1 cellular context compared by ENCODE assay signal in the genomic region with DNA sequence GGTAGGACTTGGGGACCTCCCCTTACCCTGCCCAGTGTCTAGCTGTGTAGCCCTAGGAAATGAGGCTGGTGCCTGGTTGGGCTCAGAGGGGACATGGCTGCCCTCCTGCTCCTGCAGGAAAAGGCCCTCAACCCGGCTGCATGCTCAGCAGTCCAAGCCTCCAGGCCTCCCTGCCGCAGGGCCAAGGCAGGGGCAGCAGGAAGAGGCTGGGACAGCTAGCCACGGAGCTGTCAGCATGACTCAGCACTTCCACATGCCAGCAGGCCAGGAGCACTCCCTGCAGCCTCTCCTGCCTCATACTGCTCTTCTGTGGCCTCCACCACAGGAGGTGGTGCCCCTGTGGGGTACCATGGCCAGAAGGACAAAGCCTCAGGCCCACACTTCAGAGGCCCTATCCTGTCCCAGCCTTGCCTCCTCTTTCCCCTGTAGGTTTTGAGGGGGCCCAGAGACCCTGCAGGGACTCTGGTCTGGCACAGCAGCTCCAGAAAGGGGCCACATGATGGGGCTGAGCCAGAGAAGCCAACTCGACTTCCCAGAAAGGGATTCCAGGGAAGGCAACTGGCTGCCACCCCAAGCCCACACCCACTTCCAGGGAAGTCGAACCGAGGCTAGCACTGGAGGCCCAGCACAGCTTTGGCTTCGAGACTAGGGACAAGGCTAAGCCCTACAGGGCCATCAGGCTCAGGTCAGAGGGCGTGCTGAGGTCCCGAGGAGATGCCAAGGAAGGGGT.
A peak's percentile ranks its signal among the peaks of the same experiment; 100 is the strongest.
TF ChIP-seq lines count a peak whose summit lies in the region.

No MANE protein-coding gene starts in this region.

TF ChIP-seq in HepG2, 621 proteins besides CTCF, POLR2A, EP300 and RAD21 (continued from another document and continues in another):
- TF ChIP-seq SIX1 (CRISPR knock-in tag; IDR thresholded peaks at IDR 0.05; ENCODE audit: borderline replicate concordance) (no peak), MED1 (CRISPR knock-in tag; IDR thresholded peaks at IDR 0.05) (peak; percentile 76), XRCC5 (optimal IDR thresholded peaks at IDR 0.05; ENCODE audit: low read length) (no peak), ZNF317 (CRISPR knock-in tag; IDR thresholded peaks at IDR 0.05) (no peak), FIP1L1 (IDR thresholded peaks at IDR 0.05; ENCODE audit: borderline replicate concordance, insufficient read depth, low read depth, low read length) (no peak), ZNF143 (CRISPR knock-in tag; IDR thresholded peaks at IDR 0.05) (no peak), YEATS2 (CRISPR knock-in tag; IDR thresholded peaks at IDR 0.05; ENCODE audit: borderline replicate concordance) (0 out of 2 replicates have a peak, but pooled peaks have one; percentile 25), ZFP36 (IDR thresholded peaks at IDR 0.05; ENCODE audit: borderline replicate concordance, low read depth, low read length, partially characterized antibody) (no peak), ARNT (IDR thresholded peaks at IDR 0.05) (no peak), FOSL2 (CRISPR knock-in tag; IDR thresholded peaks at IDR 0.05) (peak; percentile 81), ZNF234 (CRISPR knock-in tag; conservative IDR thresholded peaks at IDR 0.05) (no peak), GATAD1 (CRISPR knock-in tag; IDR thresholded peaks at IDR 0.05) (0 out of 2 replicates have a peak, but pooled peaks have one; percentile 43), ZNF501 (CRISPR knock-in tag; IDR thresholded peaks at IDR 0.05) (no peak), ZNF574 (CRISPR knock-in tag; IDR thresholded peaks at IDR 0.05) (0 out of 2 replicates have a peak, but pooled peaks have one; percentile 30), TBX2 (CRISPR knock-in tag; IDR thresholded peaks at IDR 0.05; ENCODE audit: borderline replicate concordance) (peak; percentile 21; the same call in 1 of the 2 replicates), ELF3 (CRISPR knock-in tag; IDR thresholded peaks at IDR 0.05) (peak; percentile 57; the same call in 1 of the 2 replicates), NR2F6 (IDR thresholded peaks at IDR 0.05) (no peak), NR2F6 (CRISPR knock-in tag; IDR thresholded peaks at IDR 0.05) (0 out of 2 replicates have a peak, but pooled peaks have one; percentile 19), KDM3A (CRISPR knock-in tag; IDR thresholded peaks at IDR 0.05; ENCODE audit: low read depth) (no peak), MXD3 (CRISPR knock-in tag; IDR thresholded peaks at IDR 0.05) (no peak), EED (CRISPR knock-in tag; IDR thresholded peaks at IDR 0.05) (no peak), ZKSCAN8 (CRISPR knock-in tag; IDR thresholded peaks at IDR 0.05; ENCODE audit: borderline replicate concordance) (no peak), NFE2 (CRISPR knock-in tag; IDR thresholded peaks at IDR 0.05) (peak; percentile 99), ZNF207 (IDR thresholded peaks at IDR 0.05; ENCODE audit: borderline replicate concordance) (no peak), ETV6 (CRISPR knock-in tag; conservative IDR thresholded peaks at IDR 0.05) (no peak), ZNF770 (CRISPR knock-in tag; IDR thresholded peaks at IDR 0.05) (peak; percentile 81), SAP130 (CRISPR knock-in tag; IDR thresholded peaks at IDR 0.05; ENCODE audit: low read depth) (peak; percentile 78), ZFP62 (CRISPR knock-in tag; IDR thresholded peaks at IDR 0.05) (no peak), CHD4 (IDR thresholded peaks at IDR 0.05; ENCODE audit: borderline replicate concordance, low read length) (no peak), ZNF564 (CRISPR knock-in tag; IDR thresholded peaks at IDR 0.05) (no peak), GABPA (IDR thresholded peaks at IDR 0.05; ENCODE audit: low read depth, low read length) (no peak), GABPA (CRISPR knock-in tag; IDR thresholded peaks at IDR 0.05; ENCODE audit: low read depth) (no peak), ZNF784 (CRISPR knock-in tag; IDR thresholded peaks at IDR 0.05; ENCODE audit: borderline replicate concordance) (no peak), NFATC3 (CRISPR knock-in tag; IDR thresholded peaks at IDR 0.05) (no peak), ZNF740 (CRISPR knock-in tag; IDR thresholded peaks at IDR 0.05) (no peak), MLXIP (CRISPR knock-in tag; IDR thresholded peaks at IDR 0.05; ENCODE audit: borderline replicate concordance) (no peak), MTA1 (CRISPR knock-in tag; IDR thresholded peaks at IDR 0.05; ENCODE audit: borderline replicate concordance) (no peak), ZNF660 (CRISPR knock-in tag; IDR thresholded peaks at IDR 0.05; ENCODE audit: borderline replicate concordance, low read depth) (no peak), ASH2L (IDR thresholded peaks at IDR 0.05; ENCODE audit: insufficient read length, low read depth, low read length) (no peak), ZNF790 (CRISPR knock-in tag; IDR thresholded peaks at IDR 0.05; ENCODE audit: borderline replicate concordance) (no peak), HOXA5 (CRISPR knock-in tag; IDR thresholded peaks at IDR 0.05) (no peak), ZNF282 (IDR thresholded peaks at IDR 0.05; ENCODE audit: partially characterized antibody) (no peak)
- TF ChIP-seq, protein P1, sequence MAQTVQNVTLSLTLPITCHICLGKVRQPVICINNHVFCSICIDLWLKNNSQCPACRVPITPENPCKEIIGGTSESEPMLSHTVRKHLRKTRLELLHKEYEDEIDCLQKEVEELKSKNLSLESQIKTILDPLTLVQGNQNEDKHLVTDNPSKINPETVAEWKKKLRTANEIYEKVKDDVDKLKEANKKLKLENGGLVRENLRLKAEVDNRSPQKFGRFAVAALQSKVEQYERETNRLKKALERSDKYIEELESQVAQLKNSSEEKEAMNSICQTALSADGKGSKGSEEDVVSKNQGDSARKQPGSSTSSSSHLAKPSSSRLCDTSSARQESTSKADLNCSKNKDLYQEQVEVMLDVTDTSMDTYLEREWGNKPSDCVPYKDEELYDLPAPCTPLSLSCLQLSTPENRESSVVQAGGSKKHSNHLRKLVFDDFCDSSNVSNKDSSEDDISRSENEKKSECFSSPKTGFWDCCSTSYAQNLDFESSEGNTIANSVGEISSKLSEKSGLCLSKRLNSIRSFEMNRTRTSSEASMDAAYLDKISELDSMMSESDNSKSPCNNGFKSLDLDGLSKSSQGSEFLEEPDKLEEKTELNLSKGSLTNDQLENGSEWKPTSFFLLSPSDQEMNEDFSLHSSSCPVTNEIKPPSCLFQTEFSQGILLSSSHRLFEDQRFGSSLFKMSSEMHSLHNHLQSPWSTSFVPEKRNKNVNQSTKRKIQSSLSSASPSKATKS (CRISPR knock-in tag; IDR thresholded peaks at IDR 0.05) = no peak
- TF ChIP-seq, protein P2, sequence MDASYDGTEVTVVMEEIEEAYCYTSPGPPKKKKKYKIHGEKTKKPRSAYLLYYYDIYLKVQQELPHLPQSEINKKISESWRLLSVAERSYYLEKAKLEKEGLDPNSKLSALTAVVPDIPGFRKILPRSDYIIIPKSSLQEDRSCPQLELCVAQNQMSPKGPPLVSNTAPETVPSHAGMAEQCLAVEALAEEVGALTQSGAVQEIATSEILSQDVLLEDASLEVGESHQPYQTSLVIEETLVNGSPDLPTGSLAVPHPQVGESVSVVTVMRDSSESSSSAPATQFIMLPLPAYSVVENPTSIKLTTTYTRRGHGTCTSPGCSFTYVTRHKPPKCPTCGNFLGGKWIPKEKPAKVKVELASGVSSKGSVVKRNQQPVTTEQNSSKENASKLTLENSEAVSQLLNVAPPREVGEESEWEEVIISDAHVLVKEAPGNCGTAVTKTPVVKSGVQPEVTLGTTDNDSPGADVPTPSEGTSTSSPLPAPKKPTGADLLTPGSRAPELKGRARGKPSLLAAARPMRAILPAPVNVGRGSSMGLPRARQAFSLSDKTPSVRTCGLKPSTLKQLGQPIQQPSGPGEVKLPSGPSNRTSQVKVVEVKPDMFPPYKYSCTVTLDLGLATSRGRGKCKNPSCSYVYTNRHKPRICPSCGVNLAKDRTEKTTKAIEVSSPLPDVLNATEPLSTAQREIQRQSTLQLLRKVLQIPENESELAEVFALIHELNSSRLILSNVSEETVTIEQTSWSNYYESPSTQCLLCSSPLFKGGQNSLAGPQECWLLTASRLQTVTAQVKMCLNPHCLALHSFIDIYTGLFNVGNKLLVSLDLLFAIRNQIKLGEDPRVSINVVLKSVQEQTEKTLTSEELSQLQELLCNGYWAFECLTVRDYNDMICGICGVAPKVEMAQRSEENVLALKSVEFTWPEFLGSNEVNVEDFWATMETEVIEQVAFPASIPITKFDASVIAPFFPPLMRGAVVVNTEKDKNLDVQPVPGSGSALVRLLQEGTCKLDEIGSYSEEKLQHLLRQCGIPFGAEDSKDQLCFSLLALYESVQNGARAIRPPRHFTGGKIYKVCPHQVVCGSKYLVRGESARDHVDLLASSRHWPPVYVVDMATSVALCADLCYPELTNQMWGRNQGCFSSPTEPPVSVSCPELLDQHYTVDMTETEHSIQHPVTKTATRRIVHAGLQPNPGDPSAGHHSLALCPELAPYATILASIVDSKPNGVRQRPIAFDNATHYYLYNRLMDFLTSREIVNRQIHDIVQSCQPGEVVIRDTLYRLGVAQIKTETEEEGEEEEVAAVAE (CRISPR knock-in tag; IDR thresholded peaks at IDR 0.05; ENCODE audit: borderline replicate concordance) = peak; percentile 51; the same call in 1 of the 2 replicates
